16 cellular contexts compared by ENCODE assay signal in the genomic region with DNA sequence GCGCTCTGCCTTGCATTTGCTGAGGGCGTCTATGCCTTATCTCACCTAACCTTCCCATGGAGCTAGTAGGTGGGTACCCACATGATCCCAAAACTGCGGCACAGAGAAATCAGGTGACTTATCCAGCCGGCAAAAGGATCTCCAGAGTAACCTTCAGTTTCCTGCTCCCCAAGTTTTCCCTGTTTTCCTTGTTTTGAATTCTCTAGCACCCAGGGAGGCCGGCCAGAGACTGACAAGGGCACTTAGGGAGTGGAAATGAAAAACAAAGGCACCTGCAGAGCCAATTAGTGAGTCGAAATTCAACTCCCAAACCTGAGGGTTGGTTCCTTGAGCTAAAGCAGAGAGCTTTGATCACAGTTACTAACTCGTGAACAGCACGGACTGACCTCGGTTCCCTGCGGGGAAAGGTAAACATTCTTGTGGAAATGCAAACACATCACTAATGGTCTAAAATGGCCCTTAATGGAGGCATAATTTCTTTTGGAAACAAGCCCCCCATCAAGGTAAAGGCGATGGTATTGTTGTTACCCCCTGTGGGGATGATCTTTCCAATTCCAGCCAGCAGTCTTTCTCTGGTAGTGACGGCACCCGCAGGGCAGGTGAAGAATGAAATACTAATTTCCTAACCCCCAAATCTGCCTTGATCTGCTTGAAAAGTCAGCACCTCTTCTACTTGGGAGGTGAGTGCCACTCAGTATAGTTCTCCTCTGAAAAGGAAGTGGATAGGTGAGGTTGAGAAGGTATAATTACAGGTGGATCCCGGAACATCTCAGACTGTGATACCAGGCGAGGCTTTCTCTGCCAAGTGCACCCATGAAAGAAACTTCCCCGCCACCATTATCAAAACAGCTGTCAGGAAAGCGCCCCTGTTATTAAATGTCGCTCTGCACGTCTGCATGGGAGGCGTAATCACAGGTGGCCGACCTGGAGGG.
DNase-seq lines count a peak whose midpoint lies in the region; ATAC-seq, FAIRE-seq and TF ChIP-seq lines count a peak whose summit lies in the region.
"Had no signal": no experiment of that assay in that cellular context is flagged by ENCODE, and none has a peak within 500 bp of the region (broad histone marks: within the 10 kb centered on the region; RNA-seq: fewer than 3 reads in every experiment).

No MANE protein-coding gene starts in this region.

- 7% methylated on average over 21 of the region's 21 CpGs; no CpG with 5 or more reads in 1 of the 2 experiments for WGBS in H1 (ENCODE audit: extremely low coverage in 1 of 2, insufficient coverage in 1 of 2, insufficient read length in 1 of 2, insufficient replicate concordance in 2 of 2, low coverage in 1 of 2, low lambda C conversion rate in 2 of 2, missing lambda C conversion rate in 1 of 2), 2 experiments

- H3K79me1 ChIP-seq in H1 (ENCODE audit: low read depth, low read length): no peaks in the 10 kb centered on the region

- H3K4ac ChIP-seq in H1 (replicated peaks; ENCODE audit: insufficient read length, low read depth, low read length): no peak overlapping the region

- H4K20me1 ChIP-seq in H1 (replicated peaks in 1 of 2; ENCODE audit: control insufficient read depth in 1 of 2, insufficient read depth in 2 of 2, low read length in 2 of 2): peaks cover 7 to 12% of the 10 kb centered on the region in 2 experiments
- H4K20me1 ChIP-seq in neural progenitor cell (ENCODE audit: low read depth): peaks cover 15% of the 10 kb centered on the region
- no peaks in the 10 kb centered on the region for H4K20me1 ChIP-seq in osteoblast (ENCODE audit: insufficient read depth, low read length)
- H4K20me1 ChIP-seq: BLaER1 had no signal

- H2BK120ac ChIP-seq in H1 (replicated peaks; ENCODE audit: low read depth, low read length): no peak overlapping the region

- H3K4me3 Mint-ChIP-seq in neural progenitor cell: peak overlapping the region; percentile 20
- H3K4me3 Mint-ChIP-seq: activated CD4-positive, alpha-beta T cell treated with anti-CD3 and anti-CD28 coated beads, Interleukin-2, amount 10 ng/mL, durations not matched to agents 7 days and 5 days; stimulated activated effector memory CD8-positive, alpha-beta T cell treated with anti-CD3 and anti-CD28 coated beads, Interleukin-12 subunit alpha, Interleukin-12 subunit beta, amount 100 ng/mL, for 72 hours; T-helper 2 cell treated with Interferon-gamma antibody and Interleukin-4, amounts not matched to agents 5 μg/mL and 100 μg/mL, for 36 hours had no signal

- H4K5ac ChIP-seq in H1 (ENCODE audit: insufficient read length, low read depth, low read length): no peak overlapping the region

- no peak overlapping the region for H3K14ac ChIP-seq in H1 (ENCODE audit: insufficient read length)

- H2BK5ac ChIP-seq in H1 (ENCODE audit: low read depth, low read length): no peak overlapping the region

- H4K8ac ChIP-seq in H1 (ENCODE audit: extremely low read depth, insufficient read depth, low read length): no peak overlapping the region

- no peak overlapping the region for H2BK12ac ChIP-seq in H1 (ENCODE audit: low read depth, low read length)

- CTCF ChIA-PET in H1 (lab: Charles Lee; ENCODE audit: partially characterized antibody): interaction anchor here (0.6 kb wide), 1 partner anchor 158 kb away, joined by 3 read pairs; no protein-coding TSS in a partner anchor

- peaks cover 13% of the 10 kb centered on the region for H3F3A ChIP-seq in neural progenitor cell (ENCODE audit: low read depth)

- TF ChIP-seq POLR2A in H1 (IDR thresholded peaks at IDR 0.05; ENCODE audit: control extremely low read depth in 1 of 2, low read depth in 2 of 2, low read length in 2 of 2): no peak

- H3K79me2 ChIP-seq in H1 (ENCODE audit: control insufficient read depth in 1 of 2, insufficient read depth in 2 of 2, low read length in 2 of 2): no peaks in the 10 kb centered on the region
- no peaks in the 10 kb centered on the region for H3K79me2 ChIP-seq in neural progenitor cell (ENCODE audit: low read depth)
- no peaks in the 10 kb centered on the region for H3K79me2 ChIP-seq in osteoblast (ENCODE audit: insufficient read depth, low read length)

- no peaks in the 10 kb centered on the region for H3K23me2 ChIP-seq in H1 (ENCODE audit: low read depth, low read length)

- H3K9me3 Mint-ChIP-seq in neural progenitor cell: no peaks in the 10 kb centered on the region

- no peak overlapping the region for H3K18ac ChIP-seq in H1 (ENCODE audit: extremely low read depth, low read length)

- H2AK5ac ChIP-seq in H1 (ENCODE audit: low read depth, low read length): no peak overlapping the region

- no peak overlapping the region for H2BK15ac ChIP-seq in H1 (ENCODE audit: low read length)

- no peaks in the 10 kb centered on the region for H3K9me3 ChIP-seq in HUES6 (ENCODE audit: control insufficient read depth, insufficient read depth, low read depth, low read length)
- no peaks in the 10 kb centered on the region for H3K9me3 ChIP-seq in H1 (ENCODE audit: insufficient read depth in 2 of 2, low read depth in 1 of 2, low read length in 1 of 2)
- no peaks in the 10 kb centered on the region for H3K9me3 ChIP-seq in neural progenitor cell (ENCODE audit: low read depth)
- no peaks in the 10 kb centered on the region for H3K9me3 ChIP-seq in osteoblast (ENCODE audit: low read depth, low read length)
- H3K9me3 ChIP-seq: BLaER1 had no signal

- H3K27ac Mint-ChIP-seq in neural progenitor cell: no peak overlapping the region
- H3K27ac Mint-ChIP-seq: activated CD4-positive, alpha-beta T cell treated with anti-CD3 and anti-CD28 coated beads, Interleukin-2, amount 10 ng/mL, durations not matched to agents 7 days and 5 days; stimulated activated effector memory CD8-positive, alpha-beta T cell treated with anti-CD3 and anti-CD28 coated beads, Interleukin-12 subunit alpha, Interleukin-12 subunit beta, amount 100 ng/mL, for 72 hours; T-helper 2 cell treated with Interferon-gamma antibody and Interleukin-4, amounts not matched to agents 5 μg/mL and 100 μg/mL, for 36 hours had no signal

- no peak overlapping the region for H3K56ac ChIP-seq in H1 (replicated peaks; ENCODE audit: insufficient read length, low read depth, low read length)

- TF ChIP-seq CTCF in H1 (IDR thresholded peaks at IDR 0.05; ENCODE audit: control extremely low read depth in 1 of 3, insufficient read depth in 1 of 3, low read depth in 1 of 3, low read length in 3 of 3): no peak
- no peak for TF ChIP-seq CTCF in neural progenitor cell (IDR thresholded peaks at IDR 0.05)
- TF ChIP-seq CTCF in osteoblast (IDR thresholded peaks at IDR 0.05; ENCODE audit: extremely low read depth, low read depth, low read length): no peak

- H3K36me3 Mint-ChIP-seq in neural progenitor cell: no peaks in the 10 kb centered on the region
- H3K36me3 Mint-ChIP-seq: stimulated activated effector memory CD8-positive, alpha-beta T cell treated with anti-CD3 and anti-CD28 coated beads, Interleukin-12 subunit alpha, Interleukin-12 subunit beta, amount 100 ng/mL, for 72 hours had no signal

- H3K23ac ChIP-seq in H1 (ENCODE audit: insufficient read length): no peak overlapping the region

- peak in 1 of 2 experiments; percentile 84; a peak in 1 of 3 replicates for TF ChIP-seq EP300 in H1 (IDR thresholded peaks at IDR 0.05; ENCODE audit: borderline replicate concordance in 1 of 2, low read depth in 2 of 2, low read length in 2 of 2)

- H3K27me3 Mint-ChIP-seq in neural progenitor cell (ENCODE audit: insufficient read depth, low read depth): peaks cover 25% of the 10 kb centered on the region
- H3K27me3 Mint-ChIP-seq: activated CD4-positive, alpha-beta T cell treated with anti-CD3 and anti-CD28 coated beads, Interleukin-2, amount 10 ng/mL, durations not matched to agents 7 days and 5 days had no signal

- POLR2A ChIA-PET in H1 (lab: Charles Lee; ENCODE audit: partially characterized antibody): interaction anchor here (0.6 to 0.8 kb wide), 2 partner anchors 125 to 136 kb away, joined by 3 to 7 read pairs; no protein-coding TSS in a partner anchor

- H3K9ac ChIP-seq in HUES6 (ENCODE audit: low read length) (no peak overlapping the region), H1 (replicated peaks in 1 of 4; ENCODE audit: extremely low read depth in 1 of 4, low read depth in 3 of 4, low read length in 3 of 4) (no peak overlapping the region), neural progenitor cell (no peak overlapping the region)
- H3K9ac ChIP-seq: BLaER1, KMS-11 had no signal

- H3K4me2 ChIP-seq in H1 (ENCODE audit: insufficient read depth in 1 of 2, low read depth in 2 of 2, low read length in 2 of 2): peak overlapping the region in 1 of 2 experiments; percentile 40; a peak in 3 of 4 replicates
- H3K4me2 ChIP-seq in neural progenitor cell: peak overlapping the region; percentile 38
- no peak overlapping the region for H3K4me2 ChIP-seq in osteoblast (ENCODE audit: insufficient read depth, low read length)
- H3K4me2 ChIP-seq: BLaER1, KMS-11 had no signal

- peaks cover 10% of the 10 kb centered on the region for H3K4me1 Mint-ChIP-seq in neural progenitor cell
- H3K4me1 Mint-ChIP-seq: activated CD4-positive, alpha-beta T cell treated with anti-CD3 and anti-CD28 coated beads, Interleukin-2, amount 10 ng/mL, durations not matched to agents 7 days and 5 days; stimulated activated effector memory CD8-positive, alpha-beta T cell treated with anti-CD3 and anti-CD28 coated beads, Interleukin-12 subunit alpha, Interleukin-12 subunit beta, amount 100 ng/mL, for 72 hours had no signal

- DNase-seq in NCI-H2107 (lab: John Stamatoyannopoulos, UW) (peak; percentile 80), H1 (ENCODE audit: low read depth in 1 of 2, low spot score in 2 of 2) (peak; percentile 68 to 91), neural progenitor cell (ENCODE audit: low spot score) (peak; percentile 45), DMS 273 (lab: John Stamatoyannopoulos, UW; ENCODE audit: unreplicated experiment) (no peak), osteoblast (ENCODE audit: insufficient read length, low spot score, missing footprints) (no peak)
- no peak for DNase-seq in stimulated activated naive CD8-positive, alpha-beta T cell treated with anti-CD3 and anti-CD28 coated beads, Interleukin-15, Interleukin-2, amounts not matched to agents 100 U/mL and 50 U/mL, for 24 hours
- DNase-seq: activated CD4-positive, alpha-beta T cell treated with anti-CD3 and anti-CD28 coated beads, Interleukin-2, amount 10 ng/mL, durations not matched to agents 7 days and 5 days; NCI-H524; stimulated activated CD4-positive, alpha-beta T cell treated with anti-CD3 and anti-CD28 coated beads, Interleukin-4, amount 100 ng/mL, for 24 hours had no signal

- H3K36me3 ChIP-seq in HUES6 (ENCODE audit: control insufficient read depth, insufficient read depth, low read length) (no peaks in the 10 kb centered on the region), H1 (ENCODE audit: control insufficient read depth in 2 of 4, insufficient read depth in 4 of 4, low read length in 3 of 4) (no peaks in the 10 kb centered on the region), neural progenitor cell (no peaks in the 10 kb centered on the region), osteoblast (ENCODE audit: insufficient read depth, low read length) (no peaks in the 10 kb centered on the region)
- H3K36me3 ChIP-seq: BLaER1 had no signal

- no peak for ATAC-seq in HG03469 (IDR thresholded peaks at IDR 0.05; ENCODE audit: unreplicated experiment)
- no peak for ATAC-seq in stimulated activated naive CD8-positive, alpha-beta T cell treated with anti-CD3 and anti-CD28 coated beads, Interleukin-15, Interleukin-2, amounts not matched to agents 100 U/mL and 50 U/mL, for 24 hours
- ATAC-seq: GM12878; stimulated activated effector memory CD8-positive, alpha-beta T cell treated with anti-CD3 and anti-CD28 coated beads, Interleukin-12 subunit alpha, Interleukin-12 subunit beta, amount 100 ng/mL, for 72 hours had no signal

- H2AFZ ChIP-seq in H1 (ENCODE audit: low read length) (no peak overlapping the region), neural progenitor cell (replicated peaks) (no peak overlapping the region), osteoblast (ENCODE audit: low read length) (no peak overlapping the region)

- peak; percentile 99 for FAIRE-seq in H1 (lab: Jason Lieb, UNC)
- FAIRE-seq: GM12878 had no signal

- H3K4me1 ChIP-seq in HUES6 (ENCODE audit: control insufficient read depth, insufficient read depth, low read length) (peaks cover 13% of the 10 kb centered on the region), H1 (replicated peaks in 1 of 4; ENCODE audit: control insufficient read depth in 3 of 4, insufficient read depth in 4 of 4, low read length in 3 of 4) (peaks cover 0 to 19% (median 1%) of the 10 kb centered on the region in 4 experiments; a peak in 3 of 7 replicates), neural progenitor cell (peaks cover 12% of the 10 kb centered on the region), osteoblast (ENCODE audit: insufficient read depth, low read length) (no peaks in the 10 kb centered on the region)
- H3K4me1 ChIP-seq: BLaER1 had no signal

- H3K27me3 ChIP-seq in HUES6 (ENCODE audit: control insufficient read depth, insufficient read depth, low read length) (peaks cover 100% of the 10 kb centered on the region), H1 (replicated peaks in 1 of 4; ENCODE audit: control insufficient read depth in 3 of 4, extremely low read depth in 1 of 4, insufficient read depth in 3 of 4, low read length in 3 of 4) (peaks cover 77 to 91% (median 90%) of the 10 kb centered on the region in 4 experiments), neural progenitor cell (peaks cover 100% of the 10 kb centered on the region), osteoblast (ENCODE audit: insufficient read depth, low read length) (no peaks in the 10 kb centered on the region)
- H3K27me3 ChIP-seq: BLaER1 had no signal

- H3K27ac ChIP-seq in HUES6 (ENCODE audit: low read depth, low read length) (no peak overlapping the region), H1 (ENCODE audit: low read depth, low read length) (no peak overlapping the region), neural progenitor cell (no peak overlapping the region), osteoblast (ENCODE audit: low read depth, low read length) (no peak overlapping the region)
- H3K27ac ChIP-seq: BLaER1, KMS-11 had no signal

- no peak overlapping the region for H2BK20ac ChIP-seq in H1 (ENCODE audit: low read length)

- H4K91ac ChIP-seq in H1 (replicated peaks; ENCODE audit: insufficient read length, low read length): no peak overlapping the region

- H3K4me3 ChIP-seq in HUES6 (ENCODE audit: low read depth, low read length) (peak overlapping the region; percentile 12; the same call in 1 of the 2 replicates), H1 (ENCODE audit: extremely low read depth in 1 of 4, insufficient read depth in 2 of 4, low read depth in 3 of 4, low read length in 4 of 4) (peak overlapping the region in 1 of 4 experiments; percentile 14; a peak in 3 of 8 replicates), neural progenitor cell (peak overlapping the region; percentile 3), osteoblast (ENCODE audit: insufficient read depth, low read length) (no peak overlapping the region)
- H3K4me3 ChIP-seq: BLaER1, GM12878 had no signal

- peak in 1 of 2 experiments; percentile 0; a peak in 1 of 4 replicates for TF ChIP-seq RAD21 in H1 (IDR thresholded peaks at IDR 0.05 in 1 of 2, conservative IDR thresholded peaks at IDR 0.05 in 1 of 2; ENCODE audit: low read depth in 2 of 2, low read length in 2 of 2)

Comparison
In these comparisons a context has a peak if more than half of its experiments do, and no peak if none do; other contexts are left out.
1. DNase-seq: peak in NCI-H2107 (single experiment), H1 (2 of 2) and neural progenitor cell (single experiment); none in DMS 273 (single experiment), osteoblast (single experiment) and stimulated activated naive CD8-positive, alpha-beta T cell treated with anti-CD3 and anti-CD28 coated beads, Interleukin-15, Interleukin-2, amounts not matched to agents 100 U/mL and 50 U/mL, for 24 hours (single experiment).